Comparison of ENCODE assay signal across 27 cellular contexts in genomic region chr3:155192957-155193746, GRCh38.
"Had no signal": no experiment of that assay in that cellular context is flagged by ENCODE, and none has a peak within 500 bp of the region (broad histone marks: within the 10 kb centered on the region; RNA-seq: fewer than 3 reads in every experiment).

No MANE protein-coding gene starts in this region.

- H3K27ac ChIP-seq: Peyer's patch, SJSA1 had no signal

- H3K9me3 ChIP-seq: Peyer's patch, SJSA1 had no signal

- DNase-seq: activated B cell treated with CpG ODN at 0.5 μM for 24 hours; activated CD4-positive, alpha-beta memory T cell treated with anti-CD3 and anti-CD28 coated beads for 36 hours; activated CD4-positive, alpha-beta T cell treated with anti-CD3 and anti-CD28 coated beads, Interleukin-2, amount 10 ng/mL, durations not matched to agents 7 days and 5 days; activated gamma-delta T cell; activated naive CD4-positive, alpha-beta T cell treated with anti-CD3 and anti-CD28 coated beads for 36 hours; activated T-cell treated with anti-CD3 and anti-CD28 coated beads for 4 hours; activated T-cell treated with anti-CD3 and anti-CD28 coated beads, Interleukin-2, amount 50 U/mL, for 48 hours; anterior cingulate cortex; caudate nucleus; Kasumi-1; KBM-7; NCI-H1092; NCI-H1417; NCI-H1930; NCI-H2171 treated with DMSO at 0.1 percent for 48 hours; NCI-H345; NCI-H510A treated with DMSO at 0.1 percent for 48 hours; NCI-H69; NK-92 treated with Interleukin-12 subunit alpha and Interleukin-12 subunit beta, amount 100 ng/mL, for 24 hours; Peyer's patch; SHP77; T-cell; T-helper 2 cell; T1000 had no signal

- H3K9me3 Mint-ChIP-seq: activated B cell treated with CpG ODN at 0.5 μM for 24 hours; activated CD4-positive, alpha-beta memory T cell treated with anti-CD3 and anti-CD28 coated beads for 36 hours; activated CD4-positive, alpha-beta T cell treated with anti-CD3 and anti-CD28 coated beads, Interleukin-2, amount 10 ng/mL, durations not matched to agents 7 days and 5 days; activated naive CD4-positive, alpha-beta T cell treated with anti-CD3 and anti-CD28 coated beads for 36 hours had no signal

- H3K36me3 ChIP-seq: Peyer's patch, SJSA1 had no signal

- ATAC-seq: activated T-helper 17 cell treated with anti-CD3 and anti-CD28 coated beads, Interleukin-2, amount 50 U/mL, for 72 hours; T-cell had no signal

- H3K36me3 Mint-ChIP-seq: activated CD4-positive, alpha-beta memory T cell treated with anti-CD3 and anti-CD28 coated beads for 36 hours; activated naive CD8-positive, alpha-beta T cell; T-cell had no signal

- H3K4me1 Mint-ChIP-seq: activated B cell treated with CpG ODN at 0.5 μM for 24 hours; activated CD4-positive, alpha-beta T cell treated with anti-CD3 and anti-CD28 coated beads, Interleukin-2, amount 10 ng/mL, durations not matched to agents 7 days and 5 days; activated T-helper 17 cell treated with anti-CD3 and anti-CD28 coated beads, Interleukin-2, amount 50 U/mL, for 72 hours; T-cell had no signal

- H3K27me3 ChIP-seq: Peyer's patch, SJSA1 had no signal

- H3K27me3 Mint-ChIP-seq: activated B cell treated with CpG ODN at 0.5 μM for 24 hours; activated CD4-positive, alpha-beta memory T cell treated with anti-CD3 and anti-CD28 coated beads for 36 hours; activated CD4-positive, alpha-beta T cell treated with anti-CD3 and anti-CD28 coated beads, Interleukin-2, amount 10 ng/mL, durations not matched to agents 7 days and 5 days; activated naive CD8-positive, alpha-beta T cell; activated T-helper 17 cell treated with anti-CD3 and anti-CD28 coated beads, Interleukin-2, amount 50 U/mL, for 72 hours; T-cell had no signal

- H3K4me3 ChIP-seq: Peyer's patch, SJSA1 had no signal

- H3K4me3 Mint-ChIP-seq: activated B cell treated with CpG ODN at 0.5 μM for 24 hours; activated CD4-positive, alpha-beta memory T cell treated with anti-CD3 and anti-CD28 coated beads for 36 hours; activated CD4-positive, alpha-beta T cell treated with anti-CD3 and anti-CD28 coated beads, Interleukin-2, amount 10 ng/mL, durations not matched to agents 7 days and 5 days; activated naive CD4-positive, alpha-beta T cell treated with anti-CD3 and anti-CD28 coated beads for 36 hours; activated naive CD8-positive, alpha-beta T cell; activated T-helper 17 cell treated with anti-CD3 and anti-CD28 coated beads, Interleukin-2, amount 50 U/mL, for 72 hours; T-cell had no signal

- H3K27ac Mint-ChIP-seq: activated B cell treated with CpG ODN at 0.5 μM for 24 hours; activated CD4-positive, alpha-beta memory T cell treated with anti-CD3 and anti-CD28 coated beads for 36 hours; activated CD4-positive, alpha-beta T cell treated with anti-CD3 and anti-CD28 coated beads, Interleukin-2, amount 10 ng/mL, durations not matched to agents 7 days and 5 days; activated naive CD4-positive, alpha-beta T cell treated with anti-CD3 and anti-CD28 coated beads for 36 hours; activated naive CD8-positive, alpha-beta T cell; activated T-helper 17 cell treated with anti-CD3 and anti-CD28 coated beads, Interleukin-2, amount 50 U/mL, for 72 hours; T-cell had no signal

- H3K4me1 ChIP-seq: Peyer's patch, SJSA1 had no signal
